ENCODE assay signal across 11 cellular contexts in the genomic region with DNA sequence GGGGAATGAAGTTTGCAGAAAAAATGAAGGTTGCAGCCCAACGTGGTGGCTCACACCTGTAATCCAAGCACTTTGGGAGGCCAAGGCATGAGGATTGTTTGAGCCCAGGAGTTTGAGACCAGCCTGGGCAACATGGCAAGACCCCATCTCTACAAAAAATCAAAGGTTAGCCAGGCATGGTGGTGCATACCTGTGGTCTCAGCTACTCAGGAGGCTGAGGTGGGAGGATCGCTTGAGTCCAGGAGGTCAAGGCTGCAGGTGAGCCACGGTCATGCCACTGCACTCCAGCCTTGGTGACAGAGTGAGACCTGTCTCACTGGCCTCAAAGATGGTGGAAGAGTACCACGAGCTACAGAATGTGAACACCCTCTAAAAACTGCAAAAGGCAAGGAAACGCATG. TPM values are rescaled to one million over a fixed set of nuclear protein-coding genes. Genes with fewer than 3 reads are reported as not detected.
"Had no signal": no experiment of that assay in that cellular context is flagged by ENCODE, and none has a peak within 500 bp of the region (broad histone marks: within the 10 kb centered on the region; RNA-seq: fewer than 3 reads in every experiment).

No MANE protein-coding gene starts in this region.

RNA-seq across cellular contexts. Expression of gene CPN1, which starts 5.0 kb away (rescaled TPM):
- total RNA-seq: OCI-LY7, PC-3, PC-9, Peyer's patch, Right ventricle myocardium inferior, Right ventricle myocardium superior, RPMI7951, SJCRH30, SJSA1, T-cell had no signal
- polyA plus RNA-seq: SK-N-SH had no signal
